14 cellular contexts compared by ENCODE assay signal in genomic region chr3:149080699-149081091, GRCh38. TPM values are rescaled to one million over a fixed set of nuclear protein-coding genes. Genes with fewer than 3 reads are reported as not detected.
A peak's percentile ranks its signal among the peaks of the same experiment; 100 is the strongest.
DNase-seq lines count a peak whose midpoint lies in the region; ATAC-seq and TF ChIP-seq lines count a peak whose summit lies in the region.
"Had no signal": no experiment of that assay in that cellular context is flagged by ENCODE, and none has a peak within 500 bp of the region (broad histone marks: within the 10 kb centered on the region; RNA-seq: fewer than 3 reads in every experiment).

No MANE protein-coding gene starts in this region.

- intact Hi-C loops in mucosa of descending colon (cut with DNase I, micrococcal nuclease), result no loop called here
- intact Hi-C loops in CD8-positive, alpha-beta T cell (cut with DNase I, micrococcal nuclease), result loop anchor here in 1 of 2 experiments (10.0 kb wide), 1 partner anchor 894 kb away; the partner anchor contains the start of gene PFN2

- H3K27me3 Mint-ChIP-seq in CD8-positive, alpha-beta T cell (ENCODE audit: low read depth), result no peaks in the 10 kb centered on the region

- H3K4me2 ChIP-seq in SK-N-SH, result no peak overlapping the region

- peaks cover 16% of the 10 kb centered on the region for H3F3A ChIP-seq in SK-N-SH (replicated peaks; ENCODE audit: insufficient read depth)

- H3K27me3 ChIP-seq in SK-N-SH (ENCODE audit: insufficient read depth), result no peaks in the 10 kb centered on the region
- no peaks in the 10 kb centered on the region for H3K27me3 ChIP-seq in CD8-positive, alpha-beta T cell (ENCODE audit: insufficient read depth, low read length)
- H3K27me3 ChIP-seq: esophagus squamous epithelium, MG63, stomach had no signal

- H4K20me1 ChIP-seq in SK-N-SH (ENCODE audit: insufficient read depth), result no peaks in the 10 kb centered on the region

- 85% methylated on average over 2 of the region's 2 CpGs for WGBS in SK-N-SH (ENCODE audit: low lambda C conversion rate)

- H3K9me2 ChIP-seq in SK-N-SH, result no peaks in the 10 kb centered on the region

- no peak overlapping the region for H3K27ac Mint-ChIP-seq in CD8-positive, alpha-beta T cell

- H3K9me3 ChIP-seq in SK-N-SH, result no peaks in the 10 kb centered on the region
- H3K9me3 ChIP-seq in mucosa of descending colon, result no peaks in the 10 kb centered on the region
- no peaks in the 10 kb centered on the region for H3K9me3 ChIP-seq in CD8-positive, alpha-beta T cell (ENCODE audit: low read length)
- H3K9me3 ChIP-seq: esophagus squamous epithelium, MG63, stomach had no signal

- H3K79me2 ChIP-seq in SK-N-SH (ENCODE audit: insufficient read depth), result peaks cover 94% of the 10 kb centered on the region

- TF ChIP-seq EP300 in SK-N-SH (IDR thresholded peaks at IDR 0.05; ENCODE audit: borderline replicate concordance in 1 of 2, low read depth in 1 of 2, low read length in 1 of 2), result no peak

- H3K4me1 ChIP-seq in SK-N-SH (ENCODE audit: control insufficient read depth in 1 of 2, insufficient read depth in 2 of 2, low read depth in 1 of 2, low read length in 1 of 2) (peaks cover 4 to 16% of the 10 kb centered on the region in 2 experiments; a peak in 3 of 4 replicates), mucosa of descending colon (ENCODE audit: low read depth) (no peaks in the 10 kb centered on the region)
- peaks cover 9% of the 10 kb centered on the region for H3K4me1 ChIP-seq in CD8-positive, alpha-beta T cell (ENCODE audit: insufficient read depth, low read length)

- peak overlapping the region in 1 of 2 experiments; percentile 53; a peak in 2 of 4 replicates for H3K27ac ChIP-seq in SK-N-SH (ENCODE audit: low read depth in 2 of 2, low read length in 1 of 2)
- no peak overlapping the region for H3K27ac ChIP-seq in CD8-positive, alpha-beta T cell (ENCODE audit: low read depth, low read length)
- H3K27ac ChIP-seq: esophagus squamous epithelium, stomach had no signal

- H3K36me3 ChIP-seq in SK-N-SH (replicated peaks in 1 of 2; ENCODE audit: control insufficient read depth in 1 of 2, insufficient read depth in 2 of 2, low read length in 1 of 2) (peaks cover 12 to 53% of the 10 kb centered on the region in 2 experiments), mucosa of descending colon (ENCODE audit: low read depth) (no peaks in the 10 kb centered on the region)
- no peaks in the 10 kb centered on the region for H3K36me3 ChIP-seq in CD8-positive, alpha-beta T cell (ENCODE audit: insufficient read depth, low read length)

- CTCF ChIA-PET in SK-N-SH (lab: Yijun Ruan, JAX), result interaction anchor here (0.7 to 2.0 kb wide), 2 partner anchors 11 to 20 kb away, joined by 3 to 5 read pairs; no protein-coding TSS in a partner anchor
- CTCF ChIA-PET in CD8-positive, alpha-beta T cell (lab: Charles Lee), result no interaction called here

- H3K36me3 Mint-ChIP-seq in CD8-positive, alpha-beta T cell, result peaks cover 25% of the 10 kb centered on the region

- H3K4me3 ChIP-seq in SK-N-SH (ENCODE audit: low read depth in 2 of 2, low read length in 1 of 2) (no peak overlapping the region), mucosa of descending colon (no peak overlapping the region)
- H3K4me3 ChIP-seq in CD8-positive, alpha-beta T cell (ENCODE audit: low read depth, low read length), result no peak overlapping the region
- H3K4me3 ChIP-seq: esophagus squamous epithelium, MG63, stomach had no signal

- no peak for TF ChIP-seq CTCF in SK-N-SH (IDR thresholded peaks at IDR 0.05)
- no peak for TF ChIP-seq CTCF in mucosa of descending colon (IDR thresholded peaks at IDR 0.05)
- no peak for TF ChIP-seq CTCF in CD8-positive, alpha-beta T cell (IDR thresholded peaks at IDR 0.05)

- H3K9me3 Mint-ChIP-seq in CD8-positive, alpha-beta T cell, result no peaks in the 10 kb centered on the region

- TF ChIP-seq RAD21 in SK-N-SH (IDR thresholded peaks at IDR 0.05; ENCODE audit: low read length), result no peak

- DNase-seq in GM03348 (ENCODE audit: low spot score) (peak; percentile 49), NCI-H226 (peak; percentile 24), dermis blood vessel endothelial cell (peak; percentile 55), myocyte (ENCODE audit: low read depth) (peak; percentile 20), SK-N-SH (no peak), mucosa of descending colon (no peak)
- DNase-seq in stimulated activated naive CD4-positive, alpha-beta T cell treated with Interleukin-2 at 50 U/mL for 16 hours (lab: John Stamatoyannopoulos, UW), result no peak
- DNase-seq in CD8-positive, alpha-beta T cell, result no peak
- DNase-seq: activated CD4-positive, alpha-beta T cell treated with anti-CD3 and anti-CD28 coated beads, Interleukin-2, amount 50 U/mL, for 48 hours; activated effector memory CD4-positive, alpha-beta T cell treated with anti-CD3 and anti-CD28 coated beads, Interleukin-2, amount 50 U/mL, for 16 hours; esophagus squamous epithelium; MG63; stomach had no signal

- H2AFZ ChIP-seq in SK-N-SH (ENCODE audit: low read depth), result no peak overlapping the region

- H3K4me1 Mint-ChIP-seq in CD8-positive, alpha-beta T cell (ENCODE audit: low read depth), result peaks cover 30% of the 10 kb centered on the region

- no peak overlapping the region for H3K9ac ChIP-seq in SK-N-SH

- ATAC-seq in mucosa of descending colon, result no peak
- no peak for ATAC-seq in CD8-positive, alpha-beta T cell

- H3K4me3 Mint-ChIP-seq in CD8-positive, alpha-beta T cell, result no peak overlapping the region
- H3K4me3 Mint-ChIP-seq: CD14-positive monocyte had no signal

- POLR2A ChIA-PET in SK-N-SH (lab: Yijun Ruan, JAX), result no interaction called here
- POLR2A ChIA-PET in CD8-positive, alpha-beta T cell (lab: Charles Lee), result interaction anchor here (1.0 kb wide), 1 partner anchor 10 kb away, joined by 5 read pairs; no protein-coding TSS in a partner anchor

TF ChIP-seq in SK-N-SH, 30 proteins besides CTCF, POLR2A, EP300 and RAD21 (continues in another document):
- TF ChIP-seq RFX5 (IDR thresholded peaks at IDR 0.05; ENCODE audit: low read length) (no peak), GABPA (IDR thresholded peaks at IDR 0.05; ENCODE audit: low read depth) (no peak), RXRA (IDR thresholded peaks at IDR 0.05; ENCODE audit: borderline replicate concordance, low read depth) (no peak), TEAD4 (IDR thresholded peaks at IDR 0.05; ENCODE audit: borderline replicate concordance, insufficient read depth) (no peak), TAF1 (IDR thresholded peaks at IDR 0.05; ENCODE audit: borderline replicate concordance, low read depth, low read length) (no peak), SMC3 (IDR thresholded peaks at IDR 0.05; ENCODE audit: low read depth, low read length) (no peak), FOXJ3 (CRISPR knock-in tag; IDR thresholded peaks at IDR 0.05) (no peak), REST (IDR thresholded peaks at IDR 0.05; ENCODE audit: low read depth, low read length) (no peak), YY1 (IDR thresholded peaks at IDR 0.05; ENCODE audit: low read depth) (no peak), GATA2 (CRISPR knock-in tag; IDR thresholded peaks at IDR 0.05) (no peak)

RNA-seq across cellular contexts. Expression of gene HLTF, which starts 5.6 kb away (rescaled TPM):
- total RNA-seq in dermis blood vessel endothelial cell (26.7 and 30.9 TPM in 2 replicates), myocyte (27.8 and 28.9 TPM in 2 replicates), mucosa of descending colon (10 to 100 TPM in 2 of 3 donors, 1 to 10 TPM in 1; 9.7 to 25.4 (median 12.1) TPM)
- 7.4 TPM for polyA plus RNA-seq in myocyte (2012)
- 10.1 and 13.2 TPM in 2 replicates for polyA plus RNA-seq in SK-N-SH (2012; rRNA removed)
- 14.1 and 16.7 TPM in 2 replicates for polyA plus RNA-seq in SK-N-SH (2012; cell fraction: cytosol; rRNA removed)
- 10.6 and 20.4 TPM in 2 replicates for polyA plus RNA-seq in SK-N-SH (2012; cell fraction: nucleus; rRNA removed)
- total RNA-seq in CD8-positive, alpha-beta T cell, result 1 to 10 TPM; 4.6 to 6.3 TPM

RNA-seq across cellular contexts. Expression of gene HPS3, which starts 48.7 kb away (rescaled TPM):
- total RNA-seq in dermis blood vessel endothelial cell, result 20.5 and 22.3 TPM in 2 replicates
- 20.2 and 22.0 TPM in 2 replicates for total RNA-seq in myocyte
- polyA plus RNA-seq in myocyte (2012), result 8.1 TPM
- 9.4 and 11.3 TPM in 2 replicates for polyA plus RNA-seq in SK-N-SH (2012; rRNA removed)
- polyA plus RNA-seq in SK-N-SH (2012; cell fraction: cytosol; rRNA removed), result 13.3 and 13.7 TPM in 2 replicates
- polyA plus RNA-seq in SK-N-SH (2012; cell fraction: nucleus; rRNA removed), result 7.7 and 12.9 TPM in 2 replicates
- total RNA-seq in mucosa of descending colon, result 10 to 100 TPM; 14.5 to 24.2 (median 20.2) TPM
- 1 to 10 TPM; 5.8 to 6.4 TPM for total RNA-seq in CD8-positive, alpha-beta T cell

Comparison
In these comparisons a context has a peak if more than half of its experiments do, and no peak if none do; other contexts are left out.
1. DNase-seq: peak in GM03348 (single experiment), NCI-H226 (single experiment), dermis blood vessel endothelial cell (single experiment) and myocyte (single experiment); none in SK-N-SH (single experiment), mucosa of descending colon (0 of 3), stimulated activated naive CD4-positive, alpha-beta T cell treated with Interleukin-2 at 50 U/mL for 16 hours (single experiment) and CD8-positive, alpha-beta T cell (0 of 7).